In the genomic region with DNA sequence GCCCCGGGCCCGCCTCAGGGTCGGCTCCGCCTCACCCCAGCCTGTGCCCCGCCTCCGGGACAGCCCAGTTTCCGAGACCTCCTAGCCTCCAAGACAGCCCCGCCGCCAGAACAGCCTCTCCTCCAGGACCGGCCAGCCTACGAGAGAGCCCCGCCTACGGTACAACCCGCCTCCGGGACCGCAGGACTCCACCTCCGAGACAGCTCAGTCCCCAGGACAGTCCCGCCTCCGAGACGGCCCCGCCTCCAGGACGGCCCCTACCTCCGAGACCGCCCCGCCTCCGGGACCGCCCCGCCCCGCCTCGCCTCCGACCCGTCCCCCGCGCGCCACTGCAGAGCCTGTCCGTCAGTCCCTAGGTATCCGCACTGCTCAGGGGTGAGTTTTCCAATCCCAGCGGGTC, we compare ENCODE assay signal across 8 cellular contexts. TPM values are rescaled to one million over a fixed set of nuclear protein-coding genes. Genes with fewer than 3 reads are reported as not detected.
DNase-seq lines count a peak whose midpoint lies in the region; ATAC-seq and TF ChIP-seq lines count a peak whose summit lies in the region.
"Not testable (repeated sequence)": the region's sequence is repeated elsewhere in the genome, so short reads cannot be mapped to it uniquely, and the experiment has no call there.

A gene (plus strand): TSS at position 329 of the 400 bp plus-strand sequence.

- WGBS in testis, 2 donors, result 0% methylated on average over 7 of the region's 38 CpGs; no CpG with 5 or more reads in 1 of the 2 donors

- H3K4me3 ChIP-seq in fibroblast of pulmonary artery (replicated peaks; ENCODE audit: low read depth, low read length) (peak within 1 kb of the TSS; percentile 35), testis (peak within 1 kb of the TSS in 1 of 2 donors; percentile 47)

- not testable (repeated sequence) for H3K27me3 ChIP-seq in testis

- H3K9me3 Mint-ChIP-seq in T-helper 2 cell treated with Interferon-gamma antibody and Interleukin-4, amounts not matched to agents 5 μg/mL and 100 μg/mL, for 36 hours, result not testable (repeated sequence)

- intact Hi-C loops in testis (cut with DNase I; ENCODE audit: low total_unique reads), result not testable (repeated sequence)

- not testable (repeated sequence) for H3K4me3 Mint-ChIP-seq in T-helper 2 cell treated with Interferon-gamma antibody and Interleukin-4, amounts not matched to agents 5 μg/mL and 100 μg/mL, for 36 hours

- ATAC-seq in GM18505 (IDR thresholded peaks at IDR 0.05; ENCODE audit: unreplicated experiment) (peak; percentile 86), GM21528 (IDR thresholded peaks at IDR 0.05; ENCODE audit: low FRiP score, unreplicated experiment) (peak; percentile 92), HG03097 (IDR thresholded peaks at IDR 0.05; ENCODE audit: low FRiP score, unreplicated experiment) (peak; percentile 92)

- H3K36me3 ChIP-seq in testis (ENCODE audit: low read depth, missing control alignments), result not testable (repeated sequence)

- H3K4me1 Mint-ChIP-seq in T-helper 2 cell treated with Interferon-gamma antibody and Interleukin-4, amounts not matched to agents 5 μg/mL and 100 μg/mL, for 36 hours (ENCODE audit: low read depth), result not testable (repeated sequence)

- H3K27ac Mint-ChIP-seq in T-helper 2 cell treated with Interferon-gamma antibody and Interleukin-4, amounts not matched to agents 5 μg/mL and 100 μg/mL, for 36 hours, result not testable (repeated sequence)

- H3K4me1 ChIP-seq in testis, result not testable (repeated sequence)

- peak; percentile 61 for DNase-seq in T-helper 2 cell treated with Interferon-gamma antibody and Interleukin-4, amounts not matched to agents 5 μg/mL and 100 μg/mL, for 36 hours (ENCODE audit: low spot score)
- peak; percentile 62 to 73 for DNase-seq in activated T-helper 1 cell treated with anti-CD3 and anti-CD28 coated beads, Interleukin-2, amount 50 U/mL, for 16 hours (ENCODE audit: low read depth in 1 of 2, low spot score in 1 of 2)
- DNase-seq in fibroblast of pulmonary artery (ENCODE audit: low read depth), result not testable (repeated sequence)
- peak; percentile 61 for DNase-seq in stimulated activated CD4-positive, alpha-beta T cell treated with anti-CD3 and anti-CD28 coated beads, Interleukin-12 subunit alpha, Interleukin-12 subunit beta, amount 100 ng/mL, for 4 hours
- peak; percentile 92 for DNase-seq in testis

- not testable (repeated sequence) for H3K27ac ChIP-seq in testis

- H3K36me3 Mint-ChIP-seq in T-helper 2 cell treated with Interferon-gamma antibody and Interleukin-4, amounts not matched to agents 5 μg/mL and 100 μg/mL, for 36 hours (ENCODE audit: low read depth), result not testable (repeated sequence)

- not testable (repeated sequence) for H3K9me3 ChIP-seq in testis

- H3K27me3 Mint-ChIP-seq in T-helper 2 cell treated with Interferon-gamma antibody and Interleukin-4, amounts not matched to agents 5 μg/mL and 100 μg/mL, for 36 hours (ENCODE audit: low read depth), result not testable (repeated sequence)

- TF ChIP-seq POLR2A in GM18505 (IDR thresholded peaks at IDR 0.05; ENCODE audit: borderline replicate concordance, extremely low read depth, insufficient read depth, insufficient read length); testis (IDR thresholded peaks at IDR 0.05): not testable (repeated sequence)

- not testable (repeated sequence) for TF ChIP-seq CTCF in fibroblast of pulmonary artery (IDR thresholded peaks at IDR 0.05; ENCODE audit: low read length, missing control alignments); testis (IDR thresholded peaks at IDR 0.05)

RNA-seq across cellular contexts. Expression of the gene that starts here (rescaled TPM):
- total RNA-seq in testis, result 1 to 10 TPM; 3.1 to 5.0 TPM
- polyA plus RNA-seq in testis (ENCODE audit: insufficient read depth, low read depth, low replicate concordance), result 3.6 TPM
